Comparison of ENCODE assay signal across 2 cellular contexts in the genomic region with DNA sequence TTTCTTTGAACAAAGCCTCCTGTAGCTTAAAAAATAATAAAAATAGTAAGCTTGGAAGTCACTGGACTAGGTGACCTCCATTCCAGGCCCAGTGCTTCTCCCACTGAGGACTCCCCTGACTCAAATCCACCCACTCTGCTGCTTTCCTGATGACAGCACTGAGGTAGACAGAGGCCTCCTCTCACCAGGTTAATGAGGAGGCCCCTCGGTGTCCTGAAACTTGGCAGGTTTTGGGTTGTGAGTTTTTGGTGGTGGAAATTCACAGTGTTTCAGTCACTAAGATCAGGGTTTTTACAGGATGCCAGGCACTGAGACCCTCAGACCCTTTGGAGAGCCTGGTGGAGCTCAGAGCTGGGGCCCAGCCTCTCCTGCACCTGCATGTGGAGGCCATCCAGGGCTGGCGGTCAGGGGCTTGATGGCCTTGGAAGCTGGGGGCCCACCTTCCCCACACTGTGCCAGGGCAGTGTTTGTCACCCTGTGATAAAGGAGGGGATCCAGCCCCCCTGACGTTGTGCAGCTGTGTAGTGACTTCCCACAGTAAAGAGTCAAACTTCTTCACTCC.
A peak's percentile ranks its signal among the peaks of the same experiment; 100 is the strongest.
TF ChIP-seq lines count a peak whose summit lies in the region.

No MANE protein-coding gene starts in this region.

TF ChIP-seq in HCT116, 20 proteins besides CTCF, POLR2A, EP300 and RAD21:
- TF ChIP-seq CBX3 (IDR thresholded peaks at IDR 0.05; ENCODE audit: low read depth) (no peak), SIN3A (IDR thresholded peaks at IDR 0.05; ENCODE audit: low read depth) (no peak), CEBPB (IDR thresholded peaks at IDR 0.05; ENCODE audit: low read depth) (no peak), TCF7L2 (IDR thresholded peaks at IDR 0.05; ENCODE audit: borderline replicate concordance, extremely low read depth, insufficient read depth, insufficient read length) (no peak), ZFX (IDR thresholded peaks at IDR 0.05) (no peak), POLR2AphosphoS5 (IDR thresholded peaks at IDR 0.05; ENCODE audit: low read depth, low read length) (no peak), JUND (IDR thresholded peaks at IDR 0.05) (no peak), SRF (IDR thresholded peaks at IDR 0.05; ENCODE audit: low read depth) (no peak), FOSL1 (IDR thresholded peaks at IDR 0.05; ENCODE audit: low read depth) (no peak), YY1 (IDR thresholded peaks at IDR 0.05; ENCODE audit: extremely low read depth, insufficient replicate concordance, low read depth, low read length) (no peak), ZNF274 (IDR thresholded peaks at IDR 0.05; ENCODE audit: low read depth, low read length) (no peak), ELF1 (IDR thresholded peaks at IDR 0.05; ENCODE audit: borderline replicate concordance, low read depth) (no peak), EZH2phosphoT487 (IDR thresholded peaks at IDR 0.05; ENCODE audit: borderline replicate concordance) (no peak)
- TF ChIP-seq, protein P1, sequence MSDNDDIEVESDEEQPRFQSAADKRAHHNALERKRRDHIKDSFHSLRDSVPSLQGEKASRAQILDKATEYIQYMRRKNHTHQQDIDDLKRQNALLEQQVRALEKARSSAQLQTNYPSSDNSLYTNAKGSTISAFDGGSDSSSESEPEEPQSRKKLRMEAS (IDR thresholded peaks at IDR 0.05): no peak
- TF ChIP-seq, protein P2, sequence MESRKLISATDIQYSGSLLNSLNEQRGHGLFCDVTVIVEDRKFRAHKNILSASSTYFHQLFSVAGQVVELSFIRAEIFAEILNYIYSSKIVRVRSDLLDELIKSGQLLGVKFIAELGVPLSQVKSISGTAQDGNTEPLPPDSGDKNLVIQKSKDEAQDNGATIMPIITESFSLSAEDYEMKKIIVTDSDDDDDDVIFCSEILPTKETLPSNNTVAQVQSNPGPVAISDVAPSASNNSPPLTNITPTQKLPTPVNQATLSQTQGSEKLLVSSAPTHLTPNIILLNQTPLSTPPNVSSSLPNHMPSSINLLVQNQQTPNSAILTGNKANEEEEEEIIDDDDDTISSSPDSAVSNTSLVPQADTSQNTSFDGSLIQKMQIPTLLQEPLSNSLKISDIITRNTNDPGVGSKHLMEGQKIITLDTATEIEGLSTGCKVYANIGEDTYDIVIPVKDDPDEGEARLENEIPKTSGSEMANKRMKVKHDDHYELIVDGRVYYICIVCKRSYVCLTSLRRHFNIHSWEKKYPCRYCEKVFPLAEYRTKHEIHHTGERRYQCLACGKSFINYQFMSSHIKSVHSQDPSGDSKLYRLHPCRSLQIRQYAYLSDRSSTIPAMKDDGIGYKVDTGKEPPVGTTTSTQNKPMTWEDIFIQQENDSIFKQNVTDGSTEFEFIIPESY (IDR thresholded peaks at IDR 0.05; ENCODE audit: extremely low read depth, insufficient replicate concordance, low read length): no peak
- TF ChIP-seq, protein P3, sequence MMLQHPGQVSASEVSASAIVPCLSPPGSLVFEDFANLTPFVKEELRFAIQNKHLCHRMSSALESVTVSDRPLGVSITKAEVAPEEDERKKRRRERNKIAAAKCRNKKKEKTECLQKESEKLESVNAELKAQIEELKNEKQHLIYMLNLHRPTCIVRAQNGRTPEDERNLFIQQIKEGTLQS (IDR thresholded peaks at IDR 0.05): no peak
- TF ChIP-seq, protein P4, sequence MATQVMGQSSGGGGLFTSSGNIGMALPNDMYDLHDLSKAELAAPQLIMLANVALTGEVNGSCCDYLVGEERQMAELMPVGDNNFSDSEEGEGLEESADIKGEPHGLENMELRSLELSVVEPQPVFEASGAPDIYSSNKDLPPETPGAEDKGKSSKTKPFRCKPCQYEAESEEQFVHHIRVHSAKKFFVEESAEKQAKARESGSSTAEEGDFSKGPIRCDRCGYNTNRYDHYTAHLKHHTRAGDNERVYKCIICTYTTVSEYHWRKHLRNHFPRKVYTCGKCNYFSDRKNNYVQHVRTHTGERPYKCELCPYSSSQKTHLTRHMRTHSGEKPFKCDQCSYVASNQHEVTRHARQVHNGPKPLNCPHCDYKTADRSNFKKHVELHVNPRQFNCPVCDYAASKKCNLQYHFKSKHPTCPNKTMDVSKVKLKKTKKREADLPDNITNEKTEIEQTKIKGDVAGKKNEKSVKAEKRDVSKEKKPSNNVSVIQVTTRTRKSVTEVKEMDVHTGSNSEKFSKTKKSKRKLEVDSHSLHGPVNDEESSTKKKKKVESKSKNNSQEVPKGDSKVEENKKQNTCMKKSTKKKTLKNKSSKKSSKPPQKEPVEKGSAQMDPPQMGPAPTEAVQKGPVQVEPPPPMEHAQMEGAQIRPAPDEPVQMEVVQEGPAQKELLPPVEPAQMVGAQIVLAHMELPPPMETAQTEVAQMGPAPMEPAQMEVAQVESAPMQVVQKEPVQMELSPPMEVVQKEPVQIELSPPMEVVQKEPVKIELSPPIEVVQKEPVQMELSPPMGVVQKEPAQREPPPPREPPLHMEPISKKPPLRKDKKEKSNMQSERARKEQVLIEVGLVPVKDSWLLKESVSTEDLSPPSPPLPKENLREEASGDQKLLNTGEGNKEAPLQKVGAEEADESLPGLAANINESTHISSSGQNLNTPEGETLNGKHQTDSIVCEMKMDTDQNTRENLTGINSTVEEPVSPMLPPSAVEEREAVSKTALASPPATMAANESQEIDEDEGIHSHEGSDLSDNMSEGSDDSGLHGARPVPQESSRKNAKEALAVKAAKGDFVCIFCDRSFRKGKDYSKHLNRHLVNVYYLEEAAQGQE (IDR thresholded peaks at IDR 0.05; ENCODE audit: low read depth): no peak

TF ChIP-seq in GM12878, 131 proteins besides CTCF, POLR2A, EP300 and RAD21:
- TF ChIP-seq EED (IDR thresholded peaks at IDR 0.05; ENCODE audit: low read depth) (0 out of 2 replicates have a peak, but pooled peaks have one; percentile 23), ZNF384 (IDR thresholded peaks at IDR 0.05; ENCODE audit: borderline replicate concordance, low read depth, low read length) (peak; percentile 71; the same call in 1 of the 2 replicates), MTA2 (IDR thresholded peaks at IDR 0.05; ENCODE audit: low read depth) (peak; percentile 2; the same call in 1 of the 2 replicates), PML (IDR thresholded peaks at IDR 0.05; ENCODE audit: low read length) (no peak), MYC (IDR thresholded peaks at IDR 0.05; ENCODE audit: insufficient read depth, insufficient read length, insufficient replicate concordance, low read length, severe bottlenecking) (no peak), SMARCA5 (IDR thresholded peaks at IDR 0.05) (no peak), HDAC2 (IDR thresholded peaks at IDR 0.05) (no peak), MEF2B (IDR thresholded peaks at IDR 0.05; ENCODE audit: partially characterized antibody, poor library complexity, severe bottlenecking) (no peak)
- TF ChIP-seq, protein P5, sequence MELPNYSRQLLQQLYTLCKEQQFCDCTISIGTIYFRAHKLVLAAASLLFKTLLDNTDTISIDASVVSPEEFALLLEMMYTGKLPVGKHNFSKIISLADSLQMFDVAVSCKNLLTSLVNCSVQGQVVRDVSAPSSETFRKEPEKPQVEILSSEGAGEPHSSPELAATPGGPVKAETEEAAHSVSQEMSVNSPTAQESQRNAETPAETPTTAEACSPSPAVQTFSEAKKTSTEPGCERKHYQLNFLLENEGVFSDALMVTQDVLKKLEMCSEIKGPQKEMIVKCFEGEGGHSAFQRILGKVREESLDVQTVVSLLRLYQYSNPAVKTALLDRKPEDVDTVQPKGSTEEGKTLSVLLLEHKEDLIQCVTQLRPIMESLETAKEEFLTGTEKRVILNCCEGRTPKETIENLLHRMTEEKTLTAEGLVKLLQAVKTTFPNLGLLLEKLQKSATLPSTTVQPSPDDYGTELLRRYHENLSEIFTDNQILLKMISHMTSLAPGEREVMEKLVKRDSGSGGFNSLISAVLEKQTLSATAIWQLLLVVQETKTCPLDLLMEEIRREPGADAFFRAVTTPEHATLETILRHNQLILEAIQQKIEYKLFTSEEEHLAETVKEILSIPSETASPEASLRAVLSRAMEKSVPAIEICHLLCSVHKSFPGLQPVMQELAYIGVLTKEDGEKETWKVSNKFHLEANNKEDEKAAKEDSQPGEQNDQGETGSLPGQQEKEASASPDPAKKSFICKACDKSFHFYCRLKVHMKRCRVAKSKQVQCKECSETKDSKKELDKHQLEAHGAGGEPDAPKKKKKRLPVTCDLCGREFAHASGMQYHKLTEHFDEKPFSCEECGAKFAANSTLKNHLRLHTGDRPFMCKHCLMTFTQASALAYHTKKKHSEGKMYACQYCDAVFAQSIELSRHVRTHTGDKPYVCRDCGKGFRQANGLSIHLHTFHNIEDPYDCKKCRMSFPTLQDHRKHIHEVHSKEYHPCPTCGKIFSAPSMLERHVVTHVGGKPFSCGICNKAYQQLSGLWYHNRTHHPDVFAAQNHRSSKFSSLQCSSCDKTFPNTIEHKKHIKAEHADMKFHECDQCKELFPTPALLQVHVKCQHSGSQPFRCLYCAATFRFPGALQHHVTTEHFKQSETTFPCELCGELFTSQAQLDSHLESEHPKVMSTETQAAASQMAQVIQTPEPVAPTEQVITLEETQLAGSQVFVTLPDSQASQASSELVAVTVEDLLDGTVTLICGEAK (IDR thresholded peaks at IDR 0.05; ENCODE audit: borderline replicate concordance): no peak
